Comparison of ENCODE assay signal across 25 cellular contexts in the genomic region with DNA sequence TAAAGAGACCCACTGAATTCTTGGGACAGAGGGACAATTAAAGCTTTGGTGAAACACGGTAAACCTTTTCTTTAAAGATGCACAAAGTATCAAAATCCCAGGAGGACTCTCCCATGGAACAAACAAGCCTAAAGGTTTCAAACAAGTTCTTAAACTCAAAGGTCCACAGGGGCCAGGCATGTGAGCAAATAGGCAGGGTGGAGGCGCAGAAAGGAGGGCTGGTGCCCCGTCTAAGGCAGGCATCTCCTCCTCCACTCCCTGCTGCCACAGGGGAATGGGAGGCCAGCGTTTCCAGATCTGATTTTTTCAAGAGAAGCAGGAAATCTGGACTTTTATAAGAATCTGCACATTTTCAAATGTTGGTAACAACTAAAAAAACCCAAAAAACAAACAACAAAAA. TPM values are rescaled to one million over a fixed set of nuclear protein-coding genes. Genes with fewer than 3 reads are reported as not detected.
"Had no signal": no experiment of that assay in that cellular context is flagged by ENCODE, and none has a peak within 500 bp of the region (broad histone marks: within the 10 kb centered on the region; RNA-seq: fewer than 3 reads in every experiment).

No MANE protein-coding gene starts in this region.

- H3K9ac ChIP-seq: parathyroid adenoma had no signal

- DNase-seq: cerebellar nuclear complex; effector memory CD8-positive, alpha-beta T cell; esophagus squamous epithelium; foreskin fibroblast; heart left ventricle; hypothalamus; kidney glomerular epithelial cell; lower lobe of right lung; occipital lobe; retina; stimulated activated CD4-positive, alpha-beta T cell treated with anti-CD3 and anti-CD28 coated beads, Interleukin-2, amount 100 ng/mL, for 24 hours; stimulated activated CD4-positive, alpha-beta T cell treated with anti-CD3 and anti-CD28 coated beads, Interleukin-4, amount 100 ng/mL, for 4 hours; stimulated activated naive B cell treated with anti-CD40 and anti-IgM and Interleukin-4, amounts not matched to agents 10 μg/mL and 1 μg/mL and 100 μg/mL, for 72 hours; stimulated activated naive CD8-positive, alpha-beta T cell treated with anti-CD3 and anti-CD28 coated beads, Interleukin-15, amount 100 ng/mL, for 72 hours; trophoblast cell had no signal

- H2AFZ ChIP-seq: parathyroid adenoma had no signal

- H3K4me3 ChIP-seq: esophagus squamous epithelium, heart left ventricle, lower lobe of right lung, prostate gland, skin epidermis had no signal

- H3K9me3 ChIP-seq: esophagus squamous epithelium, heart left ventricle, lower lobe of right lung, prostate gland had no signal

- H3K36me3 ChIP-seq: esophagus squamous epithelium, lower lobe of right lung, prostate gland had no signal

- H3K4me1 ChIP-seq: parathyroid adenoma, prostate gland had no signal

- H3K4me1 Mint-ChIP-seq: memory B cell; stimulated activated naive CD8-positive, alpha-beta T cell treated with anti-CD3 and anti-CD28 coated beads, Interleukin-15, amount 100 ng/mL, for 72 hours had no signal

- H3K4me3 Mint-ChIP-seq: dendritic cell treated with granulocyte-macrophage colony-stimulating factor and Interleukin-4, amounts not matched to agents 40 ng/mL and 50 ng/mL, for 4 days; effector memory CD8-positive, alpha-beta T cell; memory B cell; mesothelial cell of epicardium; natural killer cell treated with Interleukin-12 subunit alpha and Interleukin-12 subunit beta and Interleukin-15 and Interleukin-18, amount 100 ng/mL, for 72 hours; stimulated activated naive B cell treated with anti-CD40 and anti-IgM and Interleukin-4, amounts not matched to agents 10 μg/mL and 1 μg/mL and 100 μg/mL, for 72 hours; stimulated activated naive CD8-positive, alpha-beta T cell treated with anti-CD3 and anti-CD28 coated beads, Interleukin-15, amount 100 ng/mL, for 72 hours had no signal

- H3K27ac ChIP-seq: epithelial cell of prostate, lower lobe of right lung, parathyroid adenoma, prostate gland had no signal

- ATAC-seq: effector memory CD8-positive, alpha-beta T cell; heart left ventricle; left lobe of liver; lower lobe of right lung; natural killer cell treated with Interleukin-12 subunit alpha and Interleukin-12 subunit beta and Interleukin-15 and Interleukin-18, amount 100 ng/mL, for 72 hours; sciatic nerve; stimulated activated naive B cell treated with anti-CD40 and anti-IgM and Interleukin-4, amounts not matched to agents 10 μg/mL and 1 μg/mL and 100 μg/mL, for 72 hours; stimulated activated naive CD8-positive, alpha-beta T cell treated with anti-CD3 and anti-CD28 coated beads, Interleukin-15, amount 100 ng/mL, for 72 hours had no signal

- H3K27me3 ChIP-seq: esophagus squamous epithelium, heart left ventricle had no signal

- H3K27me3 Mint-ChIP-seq: dendritic cell treated with granulocyte-macrophage colony-stimulating factor and Interleukin-4, amounts not matched to agents 40 ng/mL and 50 ng/mL, for 4 days; memory B cell; natural killer cell treated with Interleukin-12 subunit alpha and Interleukin-12 subunit beta and Interleukin-15 and Interleukin-18, amount 100 ng/mL, for 72 hours; stimulated activated naive B cell treated with anti-CD40 and anti-IgM and Interleukin-4, amounts not matched to agents 10 μg/mL and 1 μg/mL and 100 μg/mL, for 72 hours; stimulated activated naive CD8-positive, alpha-beta T cell treated with anti-CD3 and anti-CD28 coated beads, Interleukin-15, amount 100 ng/mL, for 72 hours had no signal

- H3K36me3 Mint-ChIP-seq: memory B cell; mesothelial cell of epicardium; natural killer cell treated with Interleukin-12 subunit alpha and Interleukin-12 subunit beta and Interleukin-15 and Interleukin-18, amount 100 ng/mL, for 72 hours; stimulated activated naive B cell treated with anti-CD40 and anti-IgM and Interleukin-4, amounts not matched to agents 10 μg/mL and 1 μg/mL and 100 μg/mL, for 72 hours had no signal

- H3K27ac Mint-ChIP-seq: dendritic cell treated with granulocyte-macrophage colony-stimulating factor and Interleukin-4, amounts not matched to agents 40 ng/mL and 50 ng/mL, for 4 days; memory B cell; mesothelial cell of epicardium; natural killer cell treated with Interleukin-12 subunit alpha and Interleukin-12 subunit beta and Interleukin-15 and Interleukin-18, amount 100 ng/mL, for 72 hours; stimulated activated naive B cell treated with anti-CD40 and anti-IgM and Interleukin-4, amounts not matched to agents 10 μg/mL and 1 μg/mL and 100 μg/mL, for 72 hours had no signal

- H3K9me3 Mint-ChIP-seq: dendritic cell treated with granulocyte-macrophage colony-stimulating factor and Interleukin-4, amounts not matched to agents 40 ng/mL and 50 ng/mL, for 4 days; effector memory CD8-positive, alpha-beta T cell; memory B cell; mesothelial cell of epicardium; natural killer cell treated with Interleukin-12 subunit alpha and Interleukin-12 subunit beta and Interleukin-15 and Interleukin-18, amount 100 ng/mL, for 72 hours; stimulated activated naive B cell treated with anti-CD40 and anti-IgM and Interleukin-4, amounts not matched to agents 10 μg/mL and 1 μg/mL and 100 μg/mL, for 72 hours; stimulated activated naive CD8-positive, alpha-beta T cell treated with anti-CD3 and anti-CD28 coated beads, Interleukin-15, amount 100 ng/mL, for 72 hours had no signal

- H3K79me2 ChIP-seq: parathyroid adenoma had no signal

RNA-seq across cellular contexts. Expression of a gene that starts 39.5 kb away (rescaled TPM):
- total RNA-seq: esophagus squamous epithelium, heart left ventricle, left lobe of liver, mesothelial cell of epicardium, occipital lobe, prostate gland, sciatic nerve had no signal
- polyA plus RNA-seq: heart left ventricle had no signal

RNA-seq across cellular contexts. Expression of a gene that starts 40.0 kb away (rescaled TPM):
- total RNA-seq: natural killer cell treated with Interleukin-12 subunit alpha and Interleukin-12 subunit beta and Interleukin-15 and Interleukin-18, amount 100 ng/mL, for 72 hours had no signal
